In the genomic region with DNA sequence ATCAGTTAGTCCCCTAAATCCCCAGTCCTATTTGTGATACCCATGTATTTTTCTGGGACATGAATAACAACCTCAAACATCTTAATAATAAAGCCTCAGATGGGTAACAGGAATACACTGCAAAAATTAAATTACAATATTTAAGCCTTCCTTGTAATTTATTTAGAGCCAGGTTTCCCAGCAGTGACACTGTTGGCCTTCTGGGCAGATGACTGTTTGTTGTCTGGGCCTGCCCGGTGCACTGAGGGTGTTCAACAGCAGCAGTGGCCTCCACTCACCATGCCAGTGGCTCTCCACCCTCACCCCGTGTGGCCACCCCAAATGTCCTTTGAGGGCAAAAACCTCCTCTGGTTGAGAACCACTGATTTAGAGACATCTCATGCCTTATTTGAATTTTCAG, we compare ENCODE assay signal across 17 cellular contexts.
DNase-seq lines count a peak whose midpoint lies in the region; ATAC-seq and TF ChIP-seq lines count a peak whose summit lies in the region.
"Had no signal": no experiment of that assay in that cellular context is flagged by ENCODE, and none has a peak within 500 bp of the region (broad histone marks: within the 10 kb centered on the region; RNA-seq: fewer than 3 reads in every experiment).

No MANE protein-coding gene starts in this region.

- ATAC-seq in SK-N-SH treated with all-trans-retinoic acid at 6 μM for 48 hours = peak; percentile 40; the same call in 1 of the 3 replicates
- ATAC-seq in memory B cell (ENCODE audit: low read depth) = no peak
- ATAC-seq in GM21825 (IDR thresholded peaks at IDR 0.05; ENCODE audit: unreplicated experiment) = no peak

- H3K14ac ChIP-seq in mesenchymal stem cell (ENCODE audit: low read length in 2 of 2) = no peak overlapping the region

- H3K9ac ChIP-seq in mesenchymal stem cell (ENCODE audit: low read length) = no peak overlapping the region
- H3K9ac ChIP-seq: BLaER1 treated with 17β-estradiol and CSF1 and Interleukin-3, amounts not matched to agents 10 nM and 100 nM; GM23248 had no signal

- no peaks in the 10 kb centered on the region for H3K9me3 Mint-ChIP-seq in memory B cell
- H3K9me3 Mint-ChIP-seq: CD14-positive monocyte; CD4-positive, alpha-beta T cell; CD8-positive, alpha-beta memory T cell; HFFc6 had no signal

- no peak overlapping the region for H3K4ac ChIP-seq in mesenchymal stem cell (ENCODE audit: low read depth in 1 of 2, low read length in 2 of 2)

- peaks cover 9% of the 10 kb centered on the region for H3K36me3 Mint-ChIP-seq in memory B cell
- H3K36me3 Mint-ChIP-seq: CD14-positive monocyte had no signal

- H4K8ac ChIP-seq in mesenchymal stem cell (ENCODE audit: low read length) = no peak overlapping the region

- H3K27me3 Mint-ChIP-seq in memory B cell = no peaks in the 10 kb centered on the region
- H3K27me3 Mint-ChIP-seq: B cell; CD4-positive, alpha-beta T cell; CD8-positive, alpha-beta memory T cell had no signal

- H3K36me3 ChIP-seq in BE2C (no peaks in the 10 kb centered on the region), mesenchymal stem cell (ENCODE audit: control insufficient read depth in 1 of 2, insufficient read depth in 2 of 2, low read depth in 1 of 2, low read length in 2 of 2) (no peaks in the 10 kb centered on the region)
- H3K36me3 ChIP-seq: BLaER1 treated with 17β-estradiol and CSF1 and Interleukin-3, amounts not matched to agents 10 nM and 100 nM; HAP-1 had no signal

- no peaks in the 10 kb centered on the region for H3K27me3 ChIP-seq in BE2C
- H3K27me3 ChIP-seq in mesenchymal stem cell (ENCODE audit: control insufficient read depth in 1 of 2, insufficient read depth in 1 of 2, low read length in 2 of 2) = peaks cover 0 to 4% of the 10 kb centered on the region in 2 experiments
- H3K27me3 ChIP-seq: BLaER1 treated with 17β-estradiol and CSF1 and Interleukin-3, amounts not matched to agents 10 nM and 100 nM had no signal

- H3K4me2 ChIP-seq in mesenchymal stem cell (ENCODE audit: low read length, poor library complexity, severe bottlenecking) = no peak overlapping the region
- H3K4me2 ChIP-seq: BLaER1 treated with 17β-estradiol and CSF1 and Interleukin-3, amounts not matched to agents 10 nM and 100 nM had no signal

- no peak overlapping the region for H3K18ac ChIP-seq in mesenchymal stem cell (ENCODE audit: low read depth in 1 of 2, low read length in 2 of 2)

- 81% methylated on average over 2 of the region's 2 CpGs for WGBS in mesenchymal stem cell

- no peak for TF ChIP-seq CTCF in BE2C (IDR thresholded peaks at IDR 0.05; ENCODE audit: low read depth, low read length)

- H3K4me3 ChIP-seq in BE2C (ENCODE audit: low read depth, low read length) = no peak overlapping the region
- no peak overlapping the region for H3K4me3 ChIP-seq in mesenchymal stem cell (ENCODE audit: insufficient read depth in 1 of 2, low read depth in 1 of 2, low read length in 2 of 2)
- H3K4me3 ChIP-seq: BLaER1 treated with 17β-estradiol and CSF1 and Interleukin-3, amounts not matched to agents 10 nM and 100 nM; GM23248; HAP-1 had no signal

- no peak overlapping the region for H2BK5ac ChIP-seq in mesenchymal stem cell (ENCODE audit: low read depth, low read length, poor library complexity, severe bottlenecking)

- H3K9me3 ChIP-seq in BE2C (no peaks in the 10 kb centered on the region), mesenchymal stem cell (ENCODE audit: control insufficient read depth, low read length) (no peaks in the 10 kb centered on the region)
- H3K9me3 ChIP-seq: BLaER1 treated with 17β-estradiol and CSF1 and Interleukin-3, amounts not matched to agents 10 nM and 100 nM; HAP-1 had no signal

- no peak overlapping the region for H4K91ac ChIP-seq in mesenchymal stem cell (ENCODE audit: low read length)

- DNase-seq in BE2C (peak; percentile 14), memory B cell (ENCODE audit: low spot score in 2 of 2) (no peak), mesenchymal stem cell (no peak)
- no peak for DNase-seq in effector CD4-positive, alpha-beta T cell
- DNase-seq: CD4-positive, alpha-beta T cell; CD8-positive, alpha-beta memory T cell; DMS153; DND-41; GM23248; HFFc6 had no signal

- H2BK12ac ChIP-seq in mesenchymal stem cell (ENCODE audit: low read length in 2 of 2) = no peak overlapping the region

- no peak overlapping the region for H2BK15ac ChIP-seq in mesenchymal stem cell (ENCODE audit: low read depth, poor library complexity, severe bottlenecking)

- H3K4me1 ChIP-seq in BE2C (peaks cover 23% of the 10 kb centered on the region), mesenchymal stem cell (ENCODE audit: control insufficient read depth, insufficient read depth, low read depth, low read length) (no peaks in the 10 kb centered on the region)

- H3K27ac ChIP-seq in mesenchymal stem cell (ENCODE audit: low read length, poor library complexity, severe bottlenecking) = no peak overlapping the region
- H3K27ac ChIP-seq: 22Rv1; BLaER1 treated with 17β-estradiol and CSF1 and Interleukin-3, amounts not matched to agents 10 nM and 100 nM; GM23248 had no signal

- H3K79me1 ChIP-seq in mesenchymal stem cell (replicated peaks; ENCODE audit: low read length, poor library complexity, severe bottlenecking) = no peaks in the 10 kb centered on the region

- no peak overlapping the region for H2AFZ ChIP-seq in mesenchymal stem cell (ENCODE audit: low read depth, low read length)
- H2AFZ ChIP-seq: GM23248 had no signal

- no peak overlapping the region for H2AK5ac ChIP-seq in mesenchymal stem cell (ENCODE audit: low read length, severe bottlenecking)

- H3K27ac Mint-ChIP-seq in memory B cell = peak overlapping the region; percentile 36
- H3K27ac Mint-ChIP-seq: B cell; CD14-positive monocyte; CD4-positive, alpha-beta T cell; HFFc6 had no signal

- no peak overlapping the region for H2BK120ac ChIP-seq in mesenchymal stem cell (ENCODE audit: low read depth, low read length)

- no peak overlapping the region for H3K23ac ChIP-seq in mesenchymal stem cell (ENCODE audit: low read length in 2 of 2)

- H3K4me1 Mint-ChIP-seq in memory B cell = peaks cover 14% of the 10 kb centered on the region
- H3K4me1 Mint-ChIP-seq: CD14-positive monocyte had no signal

- no peak overlapping the region for H3K4me3 Mint-ChIP-seq in memory B cell
- H3K4me3 Mint-ChIP-seq: B cell; CD14-positive monocyte; CD4-positive, alpha-beta T cell; CD8-positive, alpha-beta memory T cell; HFFc6 had no signal

TF ChIP-seq in SK-N-SH treated with all-trans-retinoic acid at 6 μM for 48 hours, 23 proteins besides CTCF, POLR2A, EP300 and RAD21:
- TF ChIP-seq ZNF70 (CRISPR knock-in tag; IDR thresholded peaks at IDR 0.05) = peak; percentile 20; the same call in 1 of the 2 replicates
- TF ChIP-seq, protein P1, sequence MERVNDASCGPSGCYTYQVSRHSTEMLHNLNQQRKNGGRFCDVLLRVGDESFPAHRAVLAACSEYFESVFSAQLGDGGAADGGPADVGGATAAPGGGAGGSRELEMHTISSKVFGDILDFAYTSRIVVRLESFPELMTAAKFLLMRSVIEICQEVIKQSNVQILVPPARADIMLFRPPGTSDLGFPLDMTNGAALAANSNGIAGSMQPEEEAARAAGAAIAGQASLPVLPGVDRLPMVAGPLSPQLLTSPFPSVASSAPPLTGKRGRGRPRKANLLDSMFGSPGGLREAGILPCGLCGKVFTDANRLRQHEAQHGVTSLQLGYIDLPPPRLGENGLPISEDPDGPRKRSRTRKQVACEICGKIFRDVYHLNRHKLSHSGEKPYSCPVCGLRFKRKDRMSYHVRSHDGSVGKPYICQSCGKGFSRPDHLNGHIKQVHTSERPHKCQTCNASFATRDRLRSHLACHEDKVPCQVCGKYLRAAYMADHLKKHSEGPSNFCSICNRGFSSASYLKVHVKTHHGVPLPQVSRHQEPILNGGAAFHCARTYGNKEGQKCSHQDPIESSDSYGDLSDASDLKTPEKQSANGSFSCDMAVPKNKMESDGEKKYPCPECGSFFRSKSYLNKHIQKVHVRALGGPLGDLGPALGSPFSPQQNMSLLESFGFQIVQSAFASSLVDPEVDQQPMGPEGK (CRISPR knock-in tag; IDR thresholded peaks at IDR 0.05; ENCODE audit: borderline replicate concordance) = no peak
- 0 out of 2 replicates have a peak, but pooled peaks have one; percentile 25 for TF ChIP-seq TCF4 (CRISPR knock-in tag; IDR thresholded peaks at IDR 0.05; ENCODE audit: borderline replicate concordance)
